8 cellular contexts compared by ENCODE assay signal in the genomic region with DNA sequence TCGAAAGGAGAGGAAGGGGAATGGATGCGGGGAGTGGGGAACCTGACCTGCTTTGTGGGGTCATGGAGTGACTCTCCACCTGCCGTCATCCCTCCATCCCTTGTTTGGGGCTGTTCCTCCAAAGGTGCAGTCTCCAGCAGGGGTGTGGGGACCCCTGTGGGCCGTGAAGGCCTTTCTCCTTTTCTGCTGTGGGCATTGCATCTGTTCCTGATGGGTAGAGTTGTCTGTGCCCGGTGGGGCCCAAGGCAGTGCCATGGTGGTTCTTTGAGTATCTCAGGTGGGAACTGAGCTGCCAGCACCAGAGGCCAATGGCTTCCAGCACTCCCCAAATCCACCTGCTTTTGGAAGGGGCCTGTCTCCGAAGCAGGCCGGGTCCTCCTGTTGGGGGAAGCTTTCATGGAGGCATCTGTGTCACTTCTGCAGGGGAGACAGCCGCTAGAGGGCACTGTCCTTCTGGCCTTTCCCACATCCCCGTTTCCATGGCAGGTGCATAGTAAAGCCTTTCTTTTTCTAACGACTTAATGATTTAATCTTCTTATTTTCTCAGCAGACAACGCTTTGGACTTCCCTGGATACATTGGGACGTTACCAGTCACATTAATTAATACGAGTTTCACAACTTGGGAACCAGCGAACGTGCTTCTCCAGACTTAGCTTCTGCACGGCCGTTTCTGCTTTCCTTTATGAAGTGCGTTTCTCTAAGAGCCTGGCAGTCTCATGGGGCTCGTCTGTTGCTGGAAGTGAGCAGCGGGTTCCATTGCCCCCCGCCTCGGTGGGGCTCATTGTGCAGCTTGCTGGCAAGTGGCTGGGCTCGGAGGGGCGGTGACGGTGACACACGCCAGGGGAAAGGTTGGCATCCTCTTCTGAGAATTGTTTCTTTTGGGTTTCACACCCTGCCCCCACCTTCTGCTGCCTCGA. TPM values are rescaled to one million over a fixed set of nuclear protein-coding genes. Genes with fewer than 3 reads are reported as not detected.
DNase-seq lines count a peak whose midpoint lies in the region; ATAC-seq and FAIRE-seq lines count a peak whose summit lies in the region.

No MANE protein-coding gene starts in this region.

- H3K4me3 ChIP-seq in right cardiac atrium (ENCODE audit: low read length) = no peak overlapping the region

- 45% methylated on average over 27 of the region's 27 CpGs for WGBS in right cardiac atrium

- H3K27me3 ChIP-seq in right cardiac atrium (ENCODE audit: control insufficient read depth, insufficient read depth) = no peaks in the 10 kb centered on the region

- ATAC-seq in right cardiac atrium (peak in 1 of 2 donors; percentile 21), HG03159 (IDR thresholded peaks at IDR 0.05; ENCODE audit: unreplicated experiment) (no peak), HG03108 (IDR thresholded peaks at IDR 0.05; ENCODE audit: unreplicated experiment) (no peak)

- H3K27ac ChIP-seq in right cardiac atrium (ENCODE audit: low read length) = no peak overlapping the region

- H3K4me1 ChIP-seq in right cardiac atrium (ENCODE audit: control insufficient read depth, insufficient read depth, low read length) = no peaks in the 10 kb centered on the region

- intact Hi-C loops in right cardiac atrium (cut with DNase I) = loop anchor here in 2 of 4 donors (5.0 to 10.0 kb wide), 2 partner anchors 86 to 89 kb away; no protein-coding TSS in a partner anchor

- DNase-seq in NCI-H1092 treated with DMSO at 0.1 percent for 48 hours (lab: John Stamatoyannopoulos, UW) (peak; percentile 63), T-helper 2 cell (peak; percentile 26 to 70 (median 41)), anterior cingulate cortex (lab: John Stamatoyannopoulos, UW) (peak in 55 of 58 donors; percentile 10 to 86 (median 54)), right cardiac atrium (peak; percentile 81 to 93 (median 83)), retina (peak; percentile 94)

- peak; percentile 17 for FAIRE-seq in G401.6 (lab: Jason Lieb, UNC)

- H3K9me3 ChIP-seq in right cardiac atrium (ENCODE audit: control insufficient read depth, low read length) = no peaks in the 10 kb centered on the region

RNA-seq across cellular contexts. Expression of gene PARVB, which starts 57.1 kb away (rescaled TPM):
- total RNA-seq in right cardiac atrium = 100 to 1,000 TPM in 2 of 4 donors, 10 to 100 TPM in 2; 85.9 to 124 (median 99.1) TPM
- polyA plus RNA-seq in right cardiac atrium = 44.0 TPM

Comparison
In these comparisons a context has a peak if more than half of its experiments do, and no peak if none do; other contexts are left out.
1. DNase-seq: peak in every context shown above with its lines; median percentile 94 in retina; 83 in right cardiac atrium; 63 in NCI-H1092 treated with DMSO at 0.1 percent for 48 hours; 54 in anterior cingulate cortex; 41 in T-helper 2 cell.